Comparison of ENCODE assay signal across 14 cellular contexts in the genomic region with DNA sequence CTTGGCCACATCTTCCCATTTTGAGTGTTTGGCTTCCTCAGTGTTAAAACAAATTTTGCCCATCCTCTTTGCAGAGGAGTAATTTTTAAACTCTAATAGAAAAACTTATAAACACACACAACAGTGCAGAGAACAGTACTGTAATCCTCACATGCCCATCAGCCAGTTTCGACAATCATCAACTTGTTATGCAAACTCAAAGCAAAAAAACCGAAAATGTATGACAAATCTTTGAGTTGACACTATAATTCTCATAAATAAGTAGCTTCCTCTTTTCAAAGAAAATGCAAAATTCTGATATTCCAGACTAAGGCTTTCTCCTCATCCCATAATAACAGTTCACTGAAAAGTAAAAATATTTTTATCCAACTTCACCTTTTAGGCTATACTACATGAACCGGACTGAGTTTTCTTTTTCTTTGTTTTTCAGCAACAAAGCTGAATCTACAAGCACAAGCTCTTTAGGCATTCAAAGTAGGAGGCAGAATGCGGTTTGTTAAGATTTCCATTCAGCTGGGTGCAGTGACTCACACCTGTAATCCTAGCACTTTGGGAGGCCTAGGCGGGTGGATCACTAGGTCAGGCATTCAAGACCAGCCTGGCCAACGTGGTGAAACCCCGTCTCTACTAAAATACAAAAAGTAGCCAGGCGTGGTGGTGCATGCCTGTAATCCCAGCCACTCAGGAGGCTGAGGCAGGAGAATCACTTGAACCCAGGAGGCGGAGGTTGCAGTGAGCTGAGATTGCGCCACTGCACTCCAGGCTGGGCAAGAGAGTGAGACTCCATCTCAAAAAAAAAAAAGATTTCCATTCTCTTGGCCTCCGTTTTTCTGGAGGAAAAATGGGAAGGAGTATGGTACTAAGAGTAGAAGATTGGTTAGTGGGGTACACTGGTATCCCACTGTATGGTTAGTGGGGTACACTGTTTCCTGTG.
DNase-seq lines count a peak whose midpoint lies in the region; ATAC-seq and TF ChIP-seq lines count a peak whose summit lies in the region.
"Had no signal": no experiment of that assay in that cellular context is flagged by ENCODE, and none has a peak within 500 bp of the region (broad histone marks: within the 10 kb centered on the region; RNA-seq: fewer than 3 reads in every experiment).

No MANE protein-coding gene starts in this region.

- DNase-seq in ELR (ENCODE audit: low read depth) (peak; percentile 78), NOMO-1 treated with dmso at 0.1 percent for 144 hours (lab: John Stamatoyannopoulos, UW; ENCODE audit: unreplicated experiment) (peak; percentile 66), foreskin keratinocyte (peak; percentile 19 to 53), HT-29 (ENCODE audit: low spot score) (no peak), DMS 273 (lab: John Stamatoyannopoulos, UW; ENCODE audit: unreplicated experiment) (no peak), T-helper 2 cell (no peak)
- DNase-seq in activated naive CD4-positive, alpha-beta T cell (lab: John Stamatoyannopoulos, UW), result no peak
- DNase-seq: activated CD8-positive, alpha-beta memory T cell treated with anti-CD3 and anti-CD28 coated beads, Interleukin-2, amount 50 U/mL, for 4 hours; head of caudate nucleus; NCI-H1092; substantia nigra had no signal

- no peaks in the 10 kb centered on the region for H3K27me3 ChIP-seq in foreskin keratinocyte

- no peak for TF ChIP-seq CTCF in foreskin keratinocyte (conservative IDR thresholded peaks at IDR 0.05)

- ATAC-seq in HG02798 (IDR thresholded peaks at IDR 0.05; ENCODE audit: poor library complexity, unreplicated experiment), result peak; percentile 65
- peak; percentile 76 for ATAC-seq in foreskin keratinocyte

- no peaks in the 10 kb centered on the region for H3K4me1 ChIP-seq in foreskin keratinocyte

- no peak overlapping the region for H3K27ac ChIP-seq in foreskin keratinocyte
- H3K27ac ChIP-seq: C4-2B, SK-N-MC had no signal

Comparison
In these comparisons a context has a peak if more than half of its experiments do, and no peak if none do; other contexts are left out.
1. DNase-seq: peak in ELR (single experiment), NOMO-1 treated with dmso at 0.1 percent for 144 hours (single experiment) and foreskin keratinocyte (2 of 2); none in HT-29 (single experiment), DMS 273 (single experiment), T-helper 2 cell (0 of 5) and activated naive CD4-positive, alpha-beta T cell (0 of 4).